In genomic region chr3:56689303-56689702, GRCh38 we compare ENCODE assay signal across 27 cellular contexts. TPM values are rescaled to one million over a fixed set of nuclear protein-coding genes. Genes with fewer than 3 reads are reported as not detected.
DNase-seq lines count a peak whose midpoint lies in the region; ATAC-seq, FAIRE-seq and TF ChIP-seq lines count a peak whose summit lies in the region.
"Had no signal": no experiment of that assay in that cellular context is flagged by ENCODE, and none has a peak within 500 bp of the region (broad histone marks: within the 10 kb centered on the region; RNA-seq: fewer than 3 reads in every experiment).

No MANE protein-coding gene starts in this region.

- no peak overlapping the region for H2AK5ac ChIP-seq in trophoblast cell (ENCODE audit: low read length)

- CTCF ChIA-PET in activated CD8-positive, alpha-beta T cell treated with anti-CD3 and anti-CD28 coated beads, Interleukin-2, amount 10 ng/mL, durations not matched to agents 7 days and 5 days (lab: Charles Lee), result no interaction called here
- CTCF ChIA-PET in activated CD8-positive, alpha-beta T cell treated with anti-CD3 and anti-CD28 coated beads for 36 hours (lab: Charles Lee), result interaction anchor here (1.4 kb wide), 1 partner anchor 300 kb away, joined by 5 read pairs; no protein-coding TSS in a partner anchor
- CTCF ChIA-PET in GM12878 (lab: Yijun Ruan, JAX), result interaction anchor here (0.6 to 1.1 kb wide), 2 partner anchors 8 to 110 kb away, joined by 3 to 5 read pairs; no protein-coding TSS in a partner anchor

- no peak for TF ChIP-seq EP300 in GM12878 (IDR thresholded peaks at IDR 0.05; ENCODE audit: borderline replicate concordance in 1 of 2, control insufficient read depth in 1 of 2, low read depth in 2 of 2, low read length in 2 of 2)

- in situ Hi-C loops in GM12878 (cut with MboI), result no loop called here

- SMC1A ChIA-PET in GM12878 (lab: Charles Lee; ENCODE audit: uncharacterized antibody, unreplicated experiment), result interaction anchor here (0.6 to 1.2 kb wide), 5 partner anchors 13 to 537 kb away, joined by 3 to 5 read pairs (median 3); no protein-coding TSS in a partner anchor

- no peak overlapping the region for H3K23ac ChIP-seq in trophoblast cell (ENCODE audit: low read length)

- no peak overlapping the region for H2BK5ac ChIP-seq in trophoblast cell (ENCODE audit: low read depth, low read length, poor library complexity)

- H3K4me1 Mint-ChIP-seq in activated CD8-positive, alpha-beta T cell treated with anti-CD3 and anti-CD28 coated beads, Interleukin-2, amount 10 ng/mL, durations not matched to agents 7 days and 5 days (ENCODE audit: low read depth), result peaks cover 25% of the 10 kb centered on the region
- peaks cover 29% of the 10 kb centered on the region for H3K4me1 Mint-ChIP-seq in activated CD8-positive, alpha-beta T cell treated with anti-CD3 and anti-CD28 coated beads for 36 hours (ENCODE audit: low read depth)

- no peak overlapping the region for H2BK120ac ChIP-seq in trophoblast cell (ENCODE audit: insufficient read depth, low read length, poor library complexity)

- peaks cover 0 to 3% of the 10 kb centered on the region in 2 experiments; a peak in 1 of 4 replicates for H3K36me3 ChIP-seq in GM12878 (ENCODE audit: control insufficient read depth in 2 of 2, insufficient read depth in 2 of 2, low read length in 1 of 2)
- no peaks in the 10 kb centered on the region for H3K36me3 ChIP-seq in hepatocyte (replicated peaks; ENCODE audit: insufficient read depth, low read depth)
- H3K36me3 ChIP-seq in trophoblast cell (ENCODE audit: control insufficient read depth in 1 of 2, insufficient read depth in 2 of 2, low read length in 2 of 2), result peaks cover 0 to 2% of the 10 kb centered on the region in 2 experiments
- H3K36me3 ChIP-seq: BE2C, BLaER1 had no signal

- no peak overlapping the region for H4K91ac ChIP-seq in trophoblast cell (ENCODE audit: low read depth, low read length)

- TF ChIP-seq POLR2A in GM12878 (IDR thresholded peaks at IDR 0.05; ENCODE audit: low read depth, low read length), result no peak

- no peaks in the 10 kb centered on the region for H4K20me1 ChIP-seq in GM12878 (ENCODE audit: control insufficient read depth, insufficient read depth)
- no peaks in the 10 kb centered on the region for H4K20me1 ChIP-seq in hepatocyte (ENCODE audit: insufficient read depth, poor library complexity, severe bottlenecking)
- H4K20me1 ChIP-seq: BLaER1 had no signal

- intact Hi-C loops in activated CD8-positive, alpha-beta T cell treated with anti-CD3 and anti-CD28 coated beads for 36 hours (cut with micrococcal nuclease), result no loop called here
- intact Hi-C loops in GM12878 (cut with micrococcal nuclease; ENCODE audit: unreplicated experiment), result no loop called here

- no peak overlapping the region for H2BK12ac ChIP-seq in trophoblast cell (ENCODE audit: low read length)

- H4K8ac ChIP-seq in trophoblast cell (ENCODE audit: low read depth, low read length), result no peak overlapping the region

- no peak overlapping the region for H3K4ac ChIP-seq in trophoblast cell (ENCODE audit: low read depth, low read length)

- H3K4me1 ChIP-seq in GM12878 (ENCODE audit: control insufficient read depth, insufficient read depth, low read length), result peaks cover 18% of the 10 kb centered on the region
- no peaks in the 10 kb centered on the region for H3K4me1 ChIP-seq in hepatocyte (ENCODE audit: insufficient read depth)
- no peaks in the 10 kb centered on the region for H3K4me1 ChIP-seq in trophoblast cell (ENCODE audit: control insufficient read depth in 1 of 2, insufficient read depth in 2 of 2, low read length in 2 of 2)
- H3K4me1 ChIP-seq: BE2C had no signal

- RAD21 ChIA-PET in GM12878 (lab: Charles Lee; ENCODE audit: unreplicated experiment), result interaction anchor here (0.8 to 1.3 kb wide), 5 partner anchors 13 to 270 kb away, joined by 3 to 6 read pairs (median 5); no protein-coding TSS in a partner anchor

- peaks cover 3% of the 10 kb centered on the region for H3K9me3 Mint-ChIP-seq in activated CD8-positive, alpha-beta T cell treated with anti-CD3 and anti-CD28 coated beads, Interleukin-2, amount 10 ng/mL, durations not matched to agents 7 days and 5 days (ENCODE audit: insufficient read depth)
- H3K9me3 Mint-ChIP-seq in activated CD8-positive, alpha-beta T cell treated with anti-CD3 and anti-CD28 coated beads for 36 hours, result no peaks in the 10 kb centered on the region
- H3K9me3 Mint-ChIP-seq: CD4-positive, alpha-beta memory T cell; CD4-positive, CD25-positive, alpha-beta regulatory T cell; CD8-positive, alpha-beta memory T cell had no signal

- 100% methylated on average over 1 of the region's 1 CpG for WGBS in GM12878 (ENCODE audit: insufficient coverage, insufficient replicate concordance, low lambda C conversion rate, missing lambda C conversion rate)
- WGBS in hepatocyte (ENCODE audit: low lambda C conversion rate, missing lambda C conversion rate), result 82% methylated on average over 1 of the region's 1 CpG
- no CpG with 5 or more reads among the region's 1 CpG for WGBS in trophoblast cell (ENCODE audit: extremely low coverage, insufficient coverage, insufficient read length)

- H3K27ac ChIP-seq in GM12878 (ENCODE audit: control insufficient read depth, insufficient read depth) (no peak overlapping the region), hepatocyte (no peak overlapping the region), trophoblast cell (ENCODE audit: low read depth, low read length) (no peak overlapping the region)
- H3K27ac ChIP-seq: BLaER1 had no signal

- no peak overlapping the region for H3K4me3 Mint-ChIP-seq in activated CD8-positive, alpha-beta T cell treated with anti-CD3 and anti-CD28 coated beads, Interleukin-2, amount 10 ng/mL, durations not matched to agents 7 days and 5 days
- no peak overlapping the region for H3K4me3 Mint-ChIP-seq in activated CD8-positive, alpha-beta T cell treated with anti-CD3 and anti-CD28 coated beads for 36 hours
- H3K4me3 Mint-ChIP-seq: CD14-positive monocyte; CD4-positive, alpha-beta memory T cell; CD4-positive, CD25-positive, alpha-beta regulatory T cell had no signal

- no peaks in the 10 kb centered on the region for H3K9me2 ChIP-seq in hepatocyte (replicated peaks; ENCODE audit: insufficient read depth)

- peaks cover 2% of the 10 kb centered on the region for H3K79me1 ChIP-seq in trophoblast cell (ENCODE audit: low read length)

- no peak for TF ChIP-seq CTCF in activated CD8-positive, alpha-beta T cell treated with anti-CD3 and anti-CD28 coated beads for 36 hours (IDR thresholded peaks at IDR 0.05)
- TF ChIP-seq CTCF in GM12878 (IDR thresholded peaks at IDR 0.05 in 2 of 3, conservative IDR thresholded peaks at IDR 0.05 in 1 of 3; ENCODE audit: control insufficient read depth in 2 of 3, extremely low read depth in 1 of 3, insufficient read depth in 1 of 3, low read depth in 3 of 3, low read length in 3 of 3) (no peak), hepatocyte (IDR thresholded peaks at IDR 0.05; ENCODE audit: poor library complexity) (no peak)

- BruUV-seq in GM12878 (replicated peaks; lab: Mats Ljungman, UMichigan), result no TSS peak

- no peaks in the 10 kb centered on the region for H3K79me2 ChIP-seq in GM12878 (ENCODE audit: control insufficient read depth, insufficient read depth, low read length)
- H3K79me2 ChIP-seq in hepatocyte, result no peaks in the 10 kb centered on the region
- no peaks in the 10 kb centered on the region for H3K79me2 ChIP-seq in trophoblast cell (ENCODE audit: control insufficient read depth, insufficient read depth, low read length, poor library complexity)

- H3K9ac ChIP-seq in GM12878 (ENCODE audit: control insufficient read depth, insufficient read depth, low read length), result no peak overlapping the region
- H3K9ac ChIP-seq in trophoblast cell (ENCODE audit: low read length), result no peak overlapping the region
- H3K9ac ChIP-seq: BLaER1 had no signal

- H3K18ac ChIP-seq in trophoblast cell (ENCODE audit: low read length), result no peak overlapping the region

- H3K14ac ChIP-seq in trophoblast cell (ENCODE audit: low read length), result no peak overlapping the region

- TF ChIP-seq RAD21 in GM12878 (IDR thresholded peaks at IDR 0.05; ENCODE audit: insufficient read depth, low read depth, low read length), result no peak

- H2AFZ ChIP-seq in GM12878 (ENCODE audit: control insufficient read depth, low read depth, low read length), result no peak overlapping the region
- H2AFZ ChIP-seq in hepatocyte, result no peak overlapping the region
- H2AFZ ChIP-seq in trophoblast cell (ENCODE audit: insufficient read depth, low read length, poor library complexity), result no peak overlapping the region

- H3K4me2 ChIP-seq in GM12878 (ENCODE audit: control insufficient read depth, insufficient read depth) (no peak overlapping the region), hepatocyte (no peak overlapping the region), trophoblast cell (ENCODE audit: low read length) (no peak overlapping the region)
- H3K4me2 ChIP-seq: BLaER1 had no signal

- no peak overlapping the region for H3K27ac Mint-ChIP-seq in activated CD8-positive, alpha-beta T cell treated with anti-CD3 and anti-CD28 coated beads, Interleukin-2, amount 10 ng/mL, durations not matched to agents 7 days and 5 days
- H3K27ac Mint-ChIP-seq in activated CD8-positive, alpha-beta T cell treated with anti-CD3 and anti-CD28 coated beads for 36 hours, result no peak overlapping the region

- POLR2A ChIA-PET in activated CD8-positive, alpha-beta T cell treated with anti-CD3 and anti-CD28 coated beads, Interleukin-2, amount 10 ng/mL, durations not matched to agents 7 days and 5 days (lab: Charles Lee), result interaction anchor here (1.2 kb wide), 1 partner anchor 113 kb away, joined by 3 read pairs; the partner anchor contains the start of gene ARHGEF3
- POLR2A ChIA-PET in activated CD8-positive, alpha-beta T cell treated with anti-CD3 and anti-CD28 coated beads for 36 hours (lab: Charles Lee), result no interaction called here
- POLR2A ChIA-PET in GM12878 (lab: Charles Lee), result interaction anchor here (0.7 to 1.3 kb wide), 3 partner anchors 11 to 132 kb away, joined by 4 to 7 read pairs (median 6); partner anchors contain the start of gene CCDC66

- H4K12ac ChIP-seq in trophoblast cell (ENCODE audit: low read depth, low read length), result no peak overlapping the region

- H3K4me3 ChIP-seq in GM12878 (no peak overlapping the region), hepatocyte (no peak overlapping the region), trophoblast cell (ENCODE audit: low read depth, low read length) (no peak overlapping the region)
- H3K4me3 ChIP-seq: BLaER1 had no signal

- no peak for FAIRE-seq in GM12878 (lab: Jason Lieb, UNC)
- FAIRE-seq: A204.1, G401.6, GM12892, GM18507 had no signal

- H3K36me3 Mint-ChIP-seq in activated CD8-positive, alpha-beta T cell treated with anti-CD3 and anti-CD28 coated beads, Interleukin-2, amount 10 ng/mL, durations not matched to agents 7 days and 5 days (ENCODE audit: low read depth), result peaks cover 15% of the 10 kb centered on the region
- H3K36me3 Mint-ChIP-seq in activated CD8-positive, alpha-beta T cell treated with anti-CD3 and anti-CD28 coated beads for 36 hours (ENCODE audit: low read depth), result peaks cover 3% of the 10 kb centered on the region
- H3K36me3 Mint-ChIP-seq: CD14-positive monocyte; CD4-positive, alpha-beta memory T cell; CD4-positive, CD25-positive, alpha-beta regulatory T cell; CD8-positive, alpha-beta memory T cell had no signal

- H3K9me3 ChIP-seq in GM12878 (replicated peaks; ENCODE audit: control insufficient read depth, insufficient read depth, low read length) (0 out of 3 replicates have a peak, but pooled peaks cover 1% of the 10 kb centered on the region), hepatocyte (ENCODE audit: low read depth) (no peaks in the 10 kb centered on the region), trophoblast cell (ENCODE audit: insufficient read depth, low read depth, low read length) (no peaks in the 10 kb centered on the region)
- H3K9me3 ChIP-seq: BE2C, BLaER1 had no signal

- H3K27me3 ChIP-seq in GM12878 (replicated peaks in 1 of 2; ENCODE audit: control insufficient read depth in 2 of 2, insufficient read depth in 2 of 2, low read length in 1 of 2) (no peaks in the 10 kb centered on the region), hepatocyte (no peaks in the 10 kb centered on the region), trophoblast cell (ENCODE audit: insufficient read depth, low read length) (no peaks in the 10 kb centered on the region)
- H3K27me3 ChIP-seq: BE2C, BLaER1 had no signal

- DNase-seq in activated CD8-positive, alpha-beta T cell treated with anti-CD3 and anti-CD28 coated beads, Interleukin-2, amount 10 ng/mL, durations not matched to agents 7 days and 5 days, result peak; percentile 18
- no peak for DNase-seq in activated CD8-positive, alpha-beta T cell treated with anti-CD3 and anti-CD28 coated beads for 36 hours
- no peak for DNase-seq in GM12878 (ENCODE audit: low read depth, low spot score)
- peak; percentile 33 for DNase-seq in hepatocyte (ENCODE audit: low spot score)
- DNase-seq in trophoblast cell, result peak; percentile 70 to 84
- DNase-seq in activated naive CD4-positive, alpha-beta T cell treated with Interleukin-2 at 50 U/mL for 16 hours, result no peak
- no peak for DNase-seq in NCI-H1417 treated with DMSO at 0.1 percent for 48 hours (lab: John Stamatoyannopoulos, UW)
- DNase-seq: 8988T; ACHN; BE2C; C1 segment of cervical spinal cord; CD4-positive, alpha-beta memory T cell; CD4-positive, CD25-positive, alpha-beta regulatory T cell; CD8-positive, alpha-beta memory T cell; COR-L47; DMS 273 treated with DMSO at 0.1 percent for 48 hours; DMS153; DMS53; DMS79; DND-41; GF-D8 had no signal

- no peaks in the 10 kb centered on the region for H3K27me3 Mint-ChIP-seq in activated CD8-positive, alpha-beta T cell treated with anti-CD3 and anti-CD28 coated beads, Interleukin-2, amount 10 ng/mL, durations not matched to agents 7 days and 5 days (ENCODE audit: low read depth)
- no peaks in the 10 kb centered on the region for H3K27me3 Mint-ChIP-seq in activated CD8-positive, alpha-beta T cell treated with anti-CD3 and anti-CD28 coated beads for 36 hours
- H3K27me3 Mint-ChIP-seq: CD4-positive, alpha-beta memory T cell; CD4-positive, CD25-positive, alpha-beta regulatory T cell; CD8-positive, alpha-beta memory T cell had no signal

- ATAC-seq in activated CD8-positive, alpha-beta T cell treated with anti-CD3 and anti-CD28 coated beads, Interleukin-2, amount 10 ng/mL, durations not matched to agents 7 days and 5 days, result no peak
- no peak for ATAC-seq in activated CD8-positive, alpha-beta T cell treated with anti-CD3 and anti-CD28 coated beads for 36 hours
- peak; percentile 40; the same call in 1 of the 3 replicates for ATAC-seq in GM12878

RNA-seq across cellular contexts. Expression of gene TASOR, which starts 6.2 kb away (rescaled TPM):
- total RNA-seq in activated CD8-positive, alpha-beta T cell treated with anti-CD3 and anti-CD28 coated beads, Interleukin-2, amount 10 ng/mL, durations not matched to agents 7 days and 5 days, result 10 to 100 TPM; 60.5 to 61.8 TPM
- 10 to 100 TPM; 58.6 to 61.4 TPM for total RNA-seq in activated CD8-positive, alpha-beta T cell treated with anti-CD3 and anti-CD28 coated beads for 36 hours
- 120 and 130 TPM in 2 replicates for total RNA-seq in GM12878 (2013; cell fraction: nucleolus; rRNA removed)
- total RNA-seq in GM12878 (2014; rRNA removed), result 59.2 and 66.6 TPM in 2 replicates
- 95.1 and 106 TPM in 2 replicates for total RNA-seq in GM12878 (2014; rRNA removed; fragmentation: Illumina TruSeq; extraction: Trizol)
- 53.7 and 54.5 TPM in 2 replicates for total RNA-seq in GM12878 (2021)
- polyA plus RNA-seq in GM12878 (2011; ENCODE audit: low read depth), result 38.7 TPM
- polyA plus RNA-seq in GM12878 (2011; rRNA removed), result 70.3 and 123 TPM in 2 replicates
- 24.3 and 26.6 TPM in 2 replicates for polyA plus RNA-seq in GM12878 (2011; cell fraction: cytosol; rRNA removed)
- polyA plus RNA-seq in GM12878 (2011; cell fraction: nucleus; rRNA removed), result 37.5 and 38.6 TPM in 2 replicates
- 34.3 and 47.3 TPM in 2 replicates for polyA plus RNA-seq in GM12878 (2012)
- 78.2 and 109 TPM in 2 replicates for polyA plus RNA-seq in GM12878 (2014; fragmentation: Illumina TruSeq; extraction: Trizol)
- 10 to 100 TPM; 29.6 to 30.5 TPM for polyA plus RNA-seq in GM12878 (2014; fragmentation: Nextera tagmentation; extraction: Ambion mirVana)
- polyA plus RNA-seq in GM12878 (2014; rRNA removed), result 36.0 and 51.5 TPM in 2 replicates
- 10 to 100 TPM; 32.9 to 33.0 TPM for polyA plus RNA-seq in GM12878 (2016; fragmentation: Nextera tagmentation; extraction: Ambion mirVana)
- 67.7 and 78.0 TPM in 2 replicates for polyA minus RNA-seq in GM12878 (2011; rRNA and poly(A)+ RNA removed)
- polyA minus RNA-seq in GM12878 (2011; cell fraction: cytosol; rRNA and poly(A)+ RNA removed), result 32.5 and 35.0 TPM in 2 replicates
- 25.5 and 43.7 TPM in 2 replicates for polyA minus RNA-seq in GM12878 (2011; cell fraction: nucleus; rRNA and poly(A)+ RNA removed)
- 62.3 and 64.0 TPM in 2 replicates for total RNA-seq in hepatocyte
- 9.3 and 14.2 TPM in 2 replicates for polyA plus RNA-seq in hepatocyte
- 23.0 and 25.1 TPM in 2 replicates for polyA plus RNA-seq in trophoblast cell (2013)

Comparison
In these comparisons a context has a peak if more than half of its experiments do, and no peak if none do; other contexts are left out.
1. DNase-seq: peak in activated CD8-positive, alpha-beta T cell treated with anti-CD3 and anti-CD28 coated beads, Interleukin-2, amount 10 ng/mL, durations not matched to agents 7 days and 5 days (single experiment), hepatocyte (single experiment) and trophoblast cell (2 of 2); none in activated CD8-positive, alpha-beta T cell treated with anti-CD3 and anti-CD28 coated beads for 36 hours (single experiment), GM12878 (single experiment), activated naive CD4-positive, alpha-beta T cell treated with Interleukin-2 at 50 U/mL for 16 hours (single experiment) and NCI-H1417 treated with DMSO at 0.1 percent for 48 hours (single experiment).